In the genomic region with DNA sequence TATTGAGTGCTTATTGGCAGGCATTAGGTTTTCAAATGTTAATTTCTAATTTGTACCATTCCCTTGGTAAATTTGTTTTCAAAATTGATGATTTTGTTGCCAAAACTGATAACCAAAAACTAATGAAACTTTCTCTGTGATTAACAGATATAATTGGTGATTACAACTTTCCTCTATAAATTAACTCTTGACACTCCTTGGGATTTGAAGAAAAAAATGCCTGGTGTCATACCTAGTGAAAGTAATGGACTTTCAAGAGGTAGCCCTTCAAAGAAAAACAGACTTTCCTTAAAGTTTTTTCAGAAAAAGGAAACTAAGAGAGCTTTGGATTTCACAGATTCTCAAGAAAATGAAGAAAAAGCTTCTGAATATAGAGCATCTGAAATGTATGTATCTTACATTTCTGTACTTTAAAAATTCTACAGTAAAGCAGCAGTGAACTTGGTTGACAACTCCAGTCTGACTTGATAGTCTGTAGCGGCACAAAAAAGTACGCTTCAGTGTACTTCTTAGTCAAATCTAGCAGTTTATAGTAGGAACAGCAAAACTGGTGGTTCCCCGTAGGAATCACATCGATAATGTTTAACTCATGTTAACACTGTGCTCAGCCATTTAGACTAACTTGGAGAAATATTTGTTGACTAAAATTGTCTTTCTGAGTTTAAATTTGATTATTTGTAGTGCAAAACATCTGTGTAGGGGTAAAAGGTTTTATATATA, we compare ENCODE assay signal across 9 cellular contexts. TPM values are rescaled to one million over a fixed set of nuclear protein-coding genes. Genes with fewer than 3 reads are reported as not detected.
DNase-seq lines count a peak whose midpoint lies in the region; ATAC-seq and TF ChIP-seq lines count a peak whose summit lies in the region.
"Had no signal": no experiment of that assay in that cellular context is flagged by ENCODE, and none has a peak within 500 bp of the region (broad histone marks: within the 10 kb centered on the region; RNA-seq: fewer than 3 reads in every experiment).

No MANE protein-coding gene starts in this region.

- H3K4me3 ChIP-seq in SU-DHL-6 (ENCODE audit: insufficient read depth, low read length, poor library complexity, severe bottlenecking) (peak overlapping the region; percentile 78), mesendoderm (ENCODE audit: low read length) (no peak overlapping the region)

- H4K20me1 ChIP-seq in SU-DHL-6 (ENCODE audit: low read depth, low read length), result peaks cover 53% of the 10 kb centered on the region

- DNase-seq in mesendoderm, result no peak
- DNase-seq in Right ventricle myocardium superior, result no peak
- DNase-seq in Ammon's horn (ENCODE audit: low spot score), result no peak
- DNase-seq in DMS79 (lab: John Stamatoyannopoulos, UW), result no peak
- DNase-seq: NCI-H1436 had no signal

- H3K23ac ChIP-seq in mesendoderm (ENCODE audit: low read length), result no peak overlapping the region

- ATAC-seq in GM18909 (IDR thresholded peaks at IDR 0.05; ENCODE audit: poor library complexity, unreplicated experiment) (peak; percentile 37), HG02884 (IDR thresholded peaks at IDR 0.05; ENCODE audit: unreplicated experiment) (peak; percentile 30), Right ventricle myocardium superior (ENCODE audit: poor library complexity) (no peak), GM19397 (IDR thresholded peaks at IDR 0.05; ENCODE audit: unreplicated experiment) (no peak)

- H3K36me3 ChIP-seq in SU-DHL-6 (ENCODE audit: low read length), result peaks cover 39% of the 10 kb centered on the region
- H3K36me3 ChIP-seq in mesendoderm (ENCODE audit: control insufficient read depth, insufficient read depth, low read length), result peaks cover 2% of the 10 kb centered on the region

- intact Hi-C loops in Right ventricle myocardium superior (cut with DNase I), result no loop called here

- H3K9me2 ChIP-seq in SU-DHL-6 (replicated peaks; ENCODE audit: insufficient read depth, low read length), result no peaks in the 10 kb centered on the region

- H3K4ac ChIP-seq in mesendoderm (ENCODE audit: low read depth, low read length), result no peak overlapping the region

- peaks cover 25% of the 10 kb centered on the region for H3F3A ChIP-seq in SU-DHL-6 (ENCODE audit: insufficient read depth)

- no peak overlapping the region for H3K56ac ChIP-seq in mesendoderm (ENCODE audit: low read length)

- H3K18ac ChIP-seq in mesendoderm (ENCODE audit: low read length), result no peak overlapping the region

- no peak overlapping the region for H2BK5ac ChIP-seq in mesendoderm (ENCODE audit: low read length)

- H2AK5ac ChIP-seq in mesendoderm (ENCODE audit: low read length), result no peak overlapping the region

- no peak overlapping the region for H2BK120ac ChIP-seq in mesendoderm (ENCODE audit: low read depth, low read length)

- H2AFZ ChIP-seq in SU-DHL-6 (ENCODE audit: low read depth, low read length, severe bottlenecking), result no peak overlapping the region

- H3K4me2 ChIP-seq in SU-DHL-6 (ENCODE audit: low read depth, low read length, poor library complexity, severe bottlenecking) (peak overlapping the region; percentile 95), mesendoderm (ENCODE audit: low read length) (no peak overlapping the region)

- H3K4me1 ChIP-seq in mesendoderm (ENCODE audit: control insufficient read depth, low read depth, low read length), result peaks cover 4% of the 10 kb centered on the region

- H3K27ac ChIP-seq in SU-DHL-6 (ENCODE audit: low read depth, low read length) (no peak overlapping the region), mesendoderm (ENCODE audit: low read depth, low read length) (no peak overlapping the region)

- no peaks in the 10 kb centered on the region for H3K27me3 ChIP-seq in SU-DHL-6 (ENCODE audit: low read length)
- no peaks in the 10 kb centered on the region for H3K27me3 ChIP-seq in mesendoderm (ENCODE audit: insufficient read depth, low read length, poor library complexity)

- peaks cover 2% of the 10 kb centered on the region for H3K79me1 ChIP-seq in mesendoderm (ENCODE audit: low read length)

- WGBS in mesendoderm (ENCODE audit: extremely low coverage, insufficient coverage, low lambda C conversion rate), result no CpG with 5 or more reads among the region's 4 CpGs

- no peak overlapping the region for H4K8ac ChIP-seq in mesendoderm (ENCODE audit: low read depth, low read length)

- no peak for TF ChIP-seq CTCF in SU-DHL-6 (IDR thresholded peaks at IDR 0.05; ENCODE audit: insufficient read depth, low read length, poor library complexity, severe bottlenecking)

- H3K9me3 ChIP-seq in SU-DHL-6 (ENCODE audit: insufficient read depth, low read length), result no peaks in the 10 kb centered on the region

- H3K9ac ChIP-seq in SU-DHL-6 (ENCODE audit: low read length) (peak overlapping the region; percentile 100), mesendoderm (ENCODE audit: low read length) (peak overlapping the region; percentile 5)

- H3K79me2 ChIP-seq in SU-DHL-6 (ENCODE audit: insufficient read depth, low read length), result peaks cover 81% of the 10 kb centered on the region
- H3K79me2 ChIP-seq in mesendoderm (ENCODE audit: control insufficient read depth, insufficient read depth, low read length), result peaks cover 39% of the 10 kb centered on the region

- H2BK15ac ChIP-seq in mesendoderm (replicated peaks; ENCODE audit: low read depth), result no peak overlapping the region

- no peak overlapping the region for H4K5ac ChIP-seq in mesendoderm (ENCODE audit: low read length)

RNA-seq across cellular contexts. Expression of a gene that starts 3.0 kb away (rescaled TPM):
- 52.7 TPM for polyA plus RNA-seq in mesendoderm (2013, experiment 1 of 2)
- polyA plus RNA-seq in mesendoderm (2013, experiment 2 of 2), result 52.5 TPM
- total RNA-seq in Right ventricle myocardium superior, result 12.3 TPM

Comparison
In these comparisons a context has a peak if more than half of its experiments do, and no peak if none do; other contexts are left out.
1. ATAC-seq: peak in GM18909 (single experiment) and HG02884 (single experiment); none in Right ventricle myocardium superior (single experiment) and GM19397 (single experiment).